ENCODE assay signal across 1 cellular context in the genomic region with DNA sequence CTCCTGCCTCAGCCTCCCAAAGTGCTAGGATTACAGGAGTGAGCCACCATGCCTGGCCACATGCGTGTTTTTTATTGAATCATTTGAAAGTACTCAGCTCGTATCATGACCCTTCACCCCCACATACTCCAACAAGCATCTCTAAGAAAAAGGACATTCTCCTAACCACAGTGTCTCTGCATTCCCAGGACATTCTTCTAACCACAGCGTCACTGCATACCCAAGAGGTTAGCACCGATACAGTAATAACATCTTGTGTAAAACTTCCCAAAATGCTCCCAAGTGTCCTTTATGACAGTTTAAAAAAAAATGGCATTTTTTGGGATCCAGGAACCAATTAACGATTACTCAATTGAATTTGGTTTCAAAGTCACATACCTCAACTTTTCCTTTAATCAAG.
A peak's percentile ranks its signal among the peaks of the same experiment; 100 is the strongest.
TF ChIP-seq lines count a peak whose summit lies in the region.

No MANE protein-coding gene starts in this region.

TF ChIP-seq in H1, 55 proteins besides CTCF, POLR2A, EP300 and RAD21:
- no peak for TF ChIP-seq EZH2 (IDR thresholded peaks at IDR 0.05; ENCODE audit: low read depth, low read length, severe bottlenecking)
- TF ChIP-seq ASH2L (IDR thresholded peaks at IDR 0.05; ENCODE audit: low read length), result no peak
- TF ChIP-seq TEAD4 (IDR thresholded peaks at IDR 0.05; ENCODE audit: low read depth, low read length), result 0 out of 2 replicates have a peak, but pooled peaks have one; percentile 17
